In the genomic region with DNA sequence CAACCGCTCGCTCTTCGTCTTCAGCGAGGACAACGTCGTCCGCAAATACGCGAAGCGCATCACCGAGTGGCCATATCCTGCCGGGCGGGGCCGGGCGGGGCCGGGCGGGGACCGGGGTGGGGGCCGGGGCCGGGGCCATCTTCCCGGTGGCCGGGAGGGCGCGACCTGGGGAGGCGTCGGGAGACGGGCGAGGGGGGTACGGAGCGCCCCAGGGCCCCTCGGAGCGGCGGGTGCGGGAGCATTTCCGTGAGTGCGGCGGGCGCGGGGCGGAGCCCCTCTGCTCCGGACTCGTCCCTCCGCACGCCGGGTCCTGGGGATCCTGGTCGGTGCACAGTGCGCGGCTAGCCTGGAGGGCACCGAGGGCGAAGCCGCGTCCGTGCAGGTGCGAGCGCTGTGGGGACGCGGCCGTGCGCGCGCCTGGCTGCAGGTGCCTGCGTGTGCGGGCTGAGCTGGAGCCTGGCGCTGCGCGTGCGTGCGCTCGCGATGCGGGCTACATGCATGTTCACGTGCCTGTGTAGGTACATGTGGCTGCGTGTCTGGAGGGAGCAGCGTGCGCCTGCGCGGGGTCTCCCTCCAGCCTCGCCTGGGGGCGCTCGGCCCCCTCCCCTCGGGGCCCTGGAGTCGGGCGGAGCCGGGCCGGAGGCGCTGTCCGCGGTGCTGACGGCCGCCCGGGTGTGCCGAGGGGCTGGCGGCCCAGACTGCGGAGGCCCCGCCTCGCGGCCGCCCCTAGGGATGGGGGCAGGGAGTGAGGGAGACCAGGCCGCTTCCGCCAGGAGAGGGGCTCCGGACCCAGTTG, we compare ENCODE assay signal across 9 cellular contexts. TPM values are rescaled to one million over a fixed set of nuclear protein-coding genes. Genes with fewer than 3 reads are reported as not detected.
DNase-seq lines count a peak whose midpoint lies in the region; ATAC-seq and TF ChIP-seq lines count a peak whose summit lies in the region.
"Had no signal": no experiment of that assay in that cellular context is flagged by ENCODE, and none has a peak within 500 bp of the region (broad histone marks: within the 10 kb centered on the region; RNA-seq: fewer than 3 reads in every experiment).

No MANE protein-coding gene starts in this region.

- H3K4me3 ChIP-seq in fibroblast of villous mesenchyme (ENCODE audit: low read depth, low read length) (peak overlapping the region; percentile 21), SJCRH30 (no peak overlapping the region)

- ATAC-seq in activated CD4-positive, alpha-beta T cell treated with anti-CD3 and anti-CD28 coated beads for 36 hours = peak; percentile 70
- ATAC-seq in activated B cell treated with CpG ODN at 0.5 μM for 24 hours (ENCODE audit: low read depth) (peak; percentile 66), HG03135 (IDR thresholded peaks at IDR 0.05; ENCODE audit: unreplicated experiment) (no peak)

- H3K27ac Mint-ChIP-seq in activated CD4-positive, alpha-beta T cell treated with anti-CD3 and anti-CD28 coated beads for 36 hours = no peak overlapping the region
- H3K27ac Mint-ChIP-seq in activated B cell treated with CpG ODN at 0.5 μM for 24 hours (no peak overlapping the region), progenitor cell of endocrine pancreas (no peak overlapping the region)

- DNase-seq in activated CD4-positive, alpha-beta T cell treated with anti-CD3 and anti-CD28 coated beads for 36 hours = peak; percentile 64
- DNase-seq in activated CD4-positive, alpha-beta T cell treated with anti-CD3 and anti-CD28 coated beads for 4 hours = no peak
- DNase-seq in activated B cell treated with CpG ODN at 0.5 μM for 24 hours = peak; percentile 40
- peak; percentile 10 for DNase-seq in fibroblast of villous mesenchyme (ENCODE audit: low read depth)
- peak; percentile 90 for DNase-seq in progenitor cell of endocrine pancreas (ENCODE audit: low spot score, unreplicated experiment)
- DNase-seq in SJCRH30 = no peak
- no peak for DNase-seq in glomerular visceral epithelial cell (ENCODE audit: extremely low spot score)

- no peak overlapping the region for H3K4me3 Mint-ChIP-seq in activated CD4-positive, alpha-beta T cell treated with anti-CD3 and anti-CD28 coated beads for 36 hours
- H3K4me3 Mint-ChIP-seq in activated B cell treated with CpG ODN at 0.5 μM for 24 hours (no peak overlapping the region), progenitor cell of endocrine pancreas (ENCODE audit: low read depth) (no peak overlapping the region)

- no peaks in the 10 kb centered on the region for H3K27me3 ChIP-seq in SJCRH30

- intact Hi-C loops in activated CD4-positive, alpha-beta T cell treated with anti-CD3 and anti-CD28 coated beads for 36 hours (cut with DNase I, micrococcal nuclease) = no loop called here
- intact Hi-C loops in activated B cell treated with CpG ODN at 0.5 μM for 24 hours (cut with micrococcal nuclease) = no loop called here

- H3K36me3 Mint-ChIP-seq in activated CD4-positive, alpha-beta T cell treated with anti-CD3 and anti-CD28 coated beads for 36 hours (ENCODE audit: low read depth) = no peaks in the 10 kb centered on the region
- no peaks in the 10 kb centered on the region for H3K36me3 Mint-ChIP-seq in activated B cell treated with CpG ODN at 0.5 μM for 24 hours (ENCODE audit: low read depth)
- no peaks in the 10 kb centered on the region for H3K36me3 Mint-ChIP-seq in progenitor cell of endocrine pancreas (ENCODE audit: insufficient read depth)

- TF ChIP-seq CTCF in activated B cell treated with CpG ODN at 0.5 μM for 24 hours (IDR thresholded peaks at IDR 0.05) = no peak
- no peak for TF ChIP-seq CTCF in fibroblast of villous mesenchyme (IDR thresholded peaks at IDR 0.05; ENCODE audit: insufficient read depth, low read depth, low read length)
- TF ChIP-seq CTCF in progenitor cell of endocrine pancreas (IDR thresholded peaks at IDR 0.05; ENCODE audit: unreplicated experiment) = peak; percentile 27

- no peaks in the 10 kb centered on the region for H3K4me1 ChIP-seq in SJCRH30

- no peak overlapping the region for H3K27ac ChIP-seq in SJCRH30

- H3K9me3 Mint-ChIP-seq in activated CD4-positive, alpha-beta T cell treated with anti-CD3 and anti-CD28 coated beads for 36 hours (ENCODE audit: low read depth) = no peaks in the 10 kb centered on the region
- H3K9me3 Mint-ChIP-seq in activated B cell treated with CpG ODN at 0.5 μM for 24 hours (no peaks in the 10 kb centered on the region), progenitor cell of endocrine pancreas (ENCODE audit: low read depth) (no peaks in the 10 kb centered on the region)

- H3K27me3 Mint-ChIP-seq in activated CD4-positive, alpha-beta T cell treated with anti-CD3 and anti-CD28 coated beads for 36 hours = peaks cover 31% of the 10 kb centered on the region
- H3K27me3 Mint-ChIP-seq in activated B cell treated with CpG ODN at 0.5 μM for 24 hours = peaks cover 27% of the 10 kb centered on the region
- H3K27me3 Mint-ChIP-seq in progenitor cell of endocrine pancreas = peaks cover 38% of the 10 kb centered on the region

- no peaks in the 10 kb centered on the region for H3K9me3 ChIP-seq in SJCRH30 (replicated peaks)

- CTCF ChIA-PET in activated CD4-positive, alpha-beta T cell treated with anti-CD3 and anti-CD28 coated beads for 36 hours (lab: Charles Lee) = no interaction called here
- CTCF ChIA-PET in activated B cell treated with CpG ODN at 0.5 μM for 24 hours (lab: Charles Lee) = no interaction called here

- no peaks in the 10 kb centered on the region for H3K4me1 Mint-ChIP-seq in activated CD4-positive, alpha-beta T cell treated with anti-CD3 and anti-CD28 coated beads for 36 hours
- H3K4me1 Mint-ChIP-seq in activated B cell treated with CpG ODN at 0.5 μM for 24 hours (peaks cover 2% of the 10 kb centered on the region), progenitor cell of endocrine pancreas (ENCODE audit: low read depth) (no peaks in the 10 kb centered on the region)

- POLR2A ChIA-PET in activated CD4-positive, alpha-beta T cell treated with anti-CD3 and anti-CD28 coated beads for 36 hours (lab: Charles Lee) = no interaction called here
- POLR2A ChIA-PET in activated B cell treated with CpG ODN at 0.5 μM for 24 hours (lab: Charles Lee) = no interaction called here

- no peaks in the 10 kb centered on the region for H3K36me3 ChIP-seq in SJCRH30

RNA-seq across cellular contexts. Expression of gene CACNA1B, which starts 0.8 kb away (rescaled TPM):
- total RNA-seq in activated CD4-positive, alpha-beta T cell treated with anti-CD3 and anti-CD28 coated beads for 36 hours = under 1 TPM; 0.05 to 0.07 TPM
- total RNA-seq in activated B cell treated with CpG ODN at 0.5 μM for 24 hours (1.4 and 1.5 TPM in 2 replicates), fibroblast of villous mesenchyme (under 0.01 and 0.43 TPM in 2 replicates), progenitor cell of endocrine pancreas (2.1 and 2.4 TPM in 2 replicates)
- total RNA-seq in SJCRH30 (2014; rRNA removed; shearing (Covaris generic)) = 0.02 TPM in 1 of 2 replicates, not detected in the other
- total RNA-seq: CD8-positive, alpha-beta memory T cell had no signal

Comparison
In these comparisons a context has a peak if more than half of its experiments do, and no peak if none do; other contexts are left out.
1. DNase-seq: peak in activated CD4-positive, alpha-beta T cell treated with anti-CD3 and anti-CD28 coated beads for 36 hours (single experiment), activated B cell treated with CpG ODN at 0.5 μM for 24 hours (single experiment), fibroblast of villous mesenchyme (single experiment) and progenitor cell of endocrine pancreas (single experiment); none in activated CD4-positive, alpha-beta T cell treated with anti-CD3 and anti-CD28 coated beads for 4 hours (0 of 2), SJCRH30 (0 of 2) and glomerular visceral epithelial cell (single experiment).